In genomic region chr2:111656436-111656835, GRCh38 we compare ENCODE assay signal across 27 cellular contexts.
"Had no signal": no experiment of that assay in that cellular context is flagged by ENCODE, and none has a peak within 500 bp of the region (broad histone marks: within the 10 kb centered on the region; RNA-seq: fewer than 3 reads in every experiment).

No MANE protein-coding gene starts in this region.

- H3K4me1 Mint-ChIP-seq: central memory CD8-positive, alpha-beta T cell; natural killer cell had no signal

- H3K27ac Mint-ChIP-seq: natural killer cell; stimulated activated memory B cell treated with anti-CD40 and anti-IgM and Interleukin-4, amounts not matched to agents 10 μg/mL and 1 μg/mL and 100 μg/mL, for 72 hours had no signal

- H3K36me3 Mint-ChIP-seq: natural killer cell; neural progenitor cell; stimulated activated memory B cell treated with anti-CD40 and anti-IgM and Interleukin-4, amounts not matched to agents 10 μg/mL and 1 μg/mL and 100 μg/mL, for 72 hours had no signal

- H3K9me3 ChIP-seq: colonic mucosa, esophagus squamous epithelium, ovary, psoas muscle, sigmoid colon, thoracic aorta, upper lobe of right lung, uterus had no signal

- H3K36me3 ChIP-seq: colonic mucosa, esophagus squamous epithelium, neural progenitor cell, ovary, sigmoid colon, thoracic aorta, tibial nerve, upper lobe of right lung, uterus had no signal

- H3K4me2 ChIP-seq: neural progenitor cell had no signal

- DNase-seq: colonic mucosa; dermis blood vessel endothelial cell; effector memory CD4-positive, alpha-beta T cell; esophagus squamous epithelium; foreskin melanocyte; glutamatergic neuron; kidney; mesenchymal stem cell; natural killer cell; nucleus accumbens; ovary; posterior cingulate gyrus; psoas muscle; right cardiac atrium; sigmoid colon; stimulated activated CD4-positive, alpha-beta T cell treated with anti-CD3 and anti-CD28 coated beads, Interleukin-2, amount 100 ng/mL, for 24 hours; stimulated activated CD4-positive, alpha-beta T cell treated with anti-CD3 and anti-CD28 coated beads, Interleukin-4, amount 100 ng/mL, for 24 hours; stimulated activated naive CD8-positive, alpha-beta T cell treated with anti-CD3 and anti-CD28 coated beads, Interleukin-15, Interleukin-2, amounts not matched to agents 100 U/mL and 50 U/mL, for 24 hours; upper lobe of right lung; uterus had no signal

- H3K27ac ChIP-seq: colonic mucosa, esophagus squamous epithelium, neural progenitor cell, ovary, psoas muscle, sigmoid colon, thoracic aorta, tibial nerve, upper lobe of right lung, uterus had no signal

- H2AFZ ChIP-seq: neural progenitor cell had no signal

- H3K9me3 Mint-ChIP-seq: central memory CD8-positive, alpha-beta T cell; natural killer cell; neural progenitor cell; stimulated activated memory B cell treated with anti-CD40 and anti-IgM and Interleukin-4, amounts not matched to agents 10 μg/mL and 1 μg/mL and 100 μg/mL, for 72 hours had no signal

- H3K4me3 ChIP-seq: colonic mucosa, esophagus squamous epithelium, lung, neural progenitor cell, ovary, psoas muscle, sigmoid colon, thoracic aorta, tibial nerve, upper lobe of right lung, uterus had no signal

- H3K4me1 ChIP-seq: colonic mucosa, uterus had no signal

- H3K4me3 Mint-ChIP-seq: central memory CD8-positive, alpha-beta T cell; natural killer cell; neural progenitor cell; stimulated activated memory B cell treated with anti-CD40 and anti-IgM and Interleukin-4, amounts not matched to agents 10 μg/mL and 1 μg/mL and 100 μg/mL, for 72 hours had no signal

- H3K27me3 Mint-ChIP-seq: central memory CD8-positive, alpha-beta T cell; stimulated activated memory B cell treated with anti-CD40 and anti-IgM and Interleukin-4, amounts not matched to agents 10 μg/mL and 1 μg/mL and 100 μg/mL, for 72 hours had no signal

- H3K27me3 ChIP-seq: colonic mucosa, esophagus squamous epithelium, neural progenitor cell, ovary, sigmoid colon, tibial nerve, upper lobe of right lung, uterus had no signal

- ATAC-seq: left lobe of liver; psoas muscle; right cardiac atrium; stimulated activated memory B cell treated with anti-CD40 and anti-IgM and Interleukin-4, amounts not matched to agents 10 μg/mL and 1 μg/mL and 100 μg/mL, for 72 hours; stimulated activated naive CD8-positive, alpha-beta T cell treated with anti-CD3 and anti-CD28 coated beads, Interleukin-15, Interleukin-2, amounts not matched to agents 100 U/mL and 50 U/mL, for 24 hours; upper lobe of right lung had no signal
